Comparison of ENCODE assay signal across 21 cellular contexts in the genomic region with DNA sequence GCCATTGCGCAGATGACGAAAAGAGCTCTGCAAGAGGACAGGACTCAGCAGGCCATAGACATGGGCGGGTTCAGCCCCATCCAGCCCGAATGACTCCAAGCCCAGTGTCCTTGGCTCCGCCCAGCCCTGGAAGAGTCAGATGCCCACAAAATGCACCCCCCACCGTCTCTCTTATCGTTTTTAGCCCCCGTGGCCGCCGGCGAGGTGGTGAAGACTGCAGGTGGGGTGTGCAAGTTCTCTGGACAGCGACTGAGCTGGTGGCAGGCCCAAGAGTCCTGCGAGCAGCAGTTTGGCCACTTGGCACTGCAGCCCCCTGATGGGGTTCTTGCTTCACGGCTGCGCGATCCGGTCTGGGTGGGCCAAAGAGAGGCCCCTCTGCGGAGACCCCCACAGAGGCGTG. TPM values are rescaled to one million over a fixed set of nuclear protein-coding genes. Genes with fewer than 3 reads are reported as not detected.
DNase-seq lines count a peak whose midpoint lies in the region; ATAC-seq, FAIRE-seq and TF ChIP-seq lines count a peak whose summit lies in the region.
"Had no signal": no experiment of that assay in that cellular context is flagged by ENCODE, and none has a peak within 500 bp of the region (broad histone marks: within the 10 kb centered on the region; RNA-seq: fewer than 3 reads in every experiment).

No MANE protein-coding gene starts in this region.

- H3K14ac ChIP-seq in neuronal stem cell (ENCODE audit: low read length) = no peak overlapping the region

- no peak overlapping the region for H4K91ac ChIP-seq in neuronal stem cell (ENCODE audit: low read depth, low read length, poor library complexity)

- H3K79me1 ChIP-seq in neuronal stem cell (ENCODE audit: low read depth, low read length) = peaks cover 1% of the 10 kb centered on the region

- H3K4me2 ChIP-seq in GM23338 (no peak overlapping the region), K562 (ENCODE audit: insufficient read depth, low read length) (no peak overlapping the region), neuronal stem cell (ENCODE audit: insufficient read depth, low read length, poor library complexity, severe bottlenecking) (no peak overlapping the region), OCI-LY7 (ENCODE audit: low read length) (no peak overlapping the region)

- H3K79me2 ChIP-seq in GM23338 (replicated peaks; ENCODE audit: insufficient read depth) = no peaks in the 10 kb centered on the region
- H3K79me2 ChIP-seq in K562 (ENCODE audit: control insufficient read depth, insufficient read depth, low read length) = no peaks in the 10 kb centered on the region
- H3K79me2 ChIP-seq in OCI-LY7 (ENCODE audit: insufficient read depth, low read depth, low read length) = no peaks in the 10 kb centered on the region

- BruUV-seq in K562 (replicated peaks; lab: Mats Ljungman, UMichigan) (no TSS peak), OCI-LY7 (replicated peaks; lab: Mats Ljungman, UMichigan) (no TSS peak)

- no peak overlapping the region for H3K27ac Mint-ChIP-seq in GM23338

- no peak for TF ChIP-seq POLR2A in K562 (conservative IDR thresholded peaks at IDR 0.05)

- no peak for FAIRE-seq in K562 (lab: Jason Lieb, UNC)
- FAIRE-seq: A549, GM19239, HepG2 had no signal

- no peak overlapping the region for H3K18ac ChIP-seq in neuronal stem cell (ENCODE audit: low read length)

- intact Hi-C loops in K562 (cut with micrococcal nuclease) (no loop called here), OCI-LY7 (cut with micrococcal nuclease; ENCODE audit: unreplicated experiment) (no loop called here)

- no peak overlapping the region for H3K4ac ChIP-seq in neuronal stem cell (ENCODE audit: low read length)

- H3K9me1 ChIP-seq in K562 (ENCODE audit: control insufficient read depth, insufficient read depth, low read length) = no peaks in the 10 kb centered on the region

- H3K4me1 ChIP-seq in GM23338 (ENCODE audit: insufficient read depth) (0 out of 2 replicates have a peak, but pooled peaks cover 8% of the 10 kb centered on the region), K562 (replicated peaks in 1 of 2; ENCODE audit: control insufficient read depth in 2 of 2, insufficient read depth in 2 of 2, low read length in 2 of 2) (peaks cover 8 to 46% of the 10 kb centered on the region in 2 experiments), neuronal stem cell (ENCODE audit: control insufficient read depth in 2 of 2, insufficient read depth in 1 of 2, low read depth in 1 of 2, low read length in 2 of 2) (peaks cover 10 to 11% of the 10 kb centered on the region in 2 donors), OCI-LY7 (ENCODE audit: insufficient read depth, low read length, poor library complexity, severe bottlenecking) (no peaks in the 10 kb centered on the region)

- H2AK5ac ChIP-seq in neuronal stem cell (ENCODE audit: low read depth, low read length) = peak overlapping the region; percentile 67

- H3K9me2 ChIP-seq in GM23338 (ENCODE audit: insufficient read depth) (no peaks in the 10 kb centered on the region), OCI-LY7 (ENCODE audit: insufficient read depth, low read length) (no peaks in the 10 kb centered on the region)

- no peak overlapping the region for H2BK120ac ChIP-seq in neuronal stem cell (ENCODE audit: low read depth, low read length)

- peak; percentile 48 for DNase-seq in 8988T
- no peak for DNase-seq in GM23338 (ENCODE audit: low spot score)
- DNase-seq in K562 (ENCODE audit: extremely low read depth in 1 of 4, low spot score in 3 of 4) = peak in 1 of 4 experiments; percentile 33
- no peak for DNase-seq in neuronal stem cell (ENCODE audit: low spot score)
- no peak for DNase-seq in OCI-LY7 (ENCODE audit: low spot score)
- no peak for DNase-seq in COR-L47 (lab: John Stamatoyannopoulos, UW)
- DNase-seq: C1 segment of cervical spinal cord, DMS153, NCI-H1048, NCI-H1436 treated with DMSO at 0.1 percent for 48 hours, NCI-H2029 treated with DMSO at 0.1 percent for 48 hours, NCI-H82 had no signal

- no peak overlapping the region for H2BK5ac ChIP-seq in neuronal stem cell (ENCODE audit: low read length)

- H2BK15ac ChIP-seq in neuronal stem cell (ENCODE audit: low read length) = no peak overlapping the region

- H3K4me3 ChIP-seq in GM23338 (no peak overlapping the region), K562 (no peak overlapping the region), neuronal stem cell (ENCODE audit: low read length in 2 of 2) (no peak overlapping the region), OCI-LY7 (ENCODE audit: low read depth, low read length, poor library complexity, severe bottlenecking) (no peak overlapping the region)

- TF ChIP-seq RAD21 in K562 (CRISPR knock-in tag; conservative IDR thresholded peaks at IDR 0.05 in 1 of 2, IDR thresholded peaks at IDR 0.05 in 1 of 2) = no peak

- H2BK12ac ChIP-seq in neuronal stem cell (ENCODE audit: low read length) = peak overlapping the region; percentile 14

- TF ChIP-seq CTCF in GM23338 (conservative IDR thresholded peaks at IDR 0.05; ENCODE audit: low read depth in 2 of 2) (no peak), K562 (IDR thresholded peaks at IDR 0.05 in 2 of 3, conservative IDR thresholded peaks at IDR 0.05 in 1 of 3; ENCODE audit: insufficient read depth in 2 of 3, low read depth in 1 of 3, low read length in 3 of 3) (no peak), OCI-LY7 (conservative IDR thresholded peaks at IDR 0.05; ENCODE audit: low read length) (no peak)

- POLR2A ChIA-PET in K562 (lab: Yijun Ruan, JAX) (interaction anchor here (0.9 kb wide), 1 partner anchor 13 kb away, joined by 4 read pairs; no protein-coding TSS in a partner anchor), OCI-LY7 (lab: Charles Lee) (no interaction called here)

- H2AFZ ChIP-seq in GM23338 = no peak overlapping the region
- H2AFZ ChIP-seq in K562 (ENCODE audit: low read depth, low read length) = no peak overlapping the region
- no peak overlapping the region for H2AFZ ChIP-seq in neuronal stem cell (ENCODE audit: low read length)
- no peak overlapping the region for H2AFZ ChIP-seq in OCI-LY7 (ENCODE audit: low read length)

- CTCF ChIA-PET in K562 (lab: Yijun Ruan, JAX; ENCODE audit: low intra/inter-chr PET ratio) = no interaction called here
- CTCF ChIA-PET in OCI-LY7 (lab: Charles Lee; ENCODE audit: unreplicated experiment) = no interaction called here

- ATAC-seq in GM23338 = no peak
- peak; percentile 13; the same call in 2 of the 3 replicates for ATAC-seq in K562
- ATAC-seq in HG02840 (IDR thresholded peaks at IDR 0.05; ENCODE audit: low FRiP score, unreplicated experiment) = no peak
- ATAC-seq in GM21737 (IDR thresholded peaks at IDR 0.05; ENCODE audit: unreplicated experiment) = no peak
- ATAC-seq: A549, HepG2, Panc1, Right ventricle myocardium inferior had no signal

- in situ Hi-C loops in K562 (cut with MboI) = no loop called here

- no peaks in the 10 kb centered on the region for H3K36me3 Mint-ChIP-seq in GM23338 (ENCODE audit: low read depth)

- H3K9ac ChIP-seq in K562 (ENCODE audit: insufficient read depth in 1 of 2, low read depth in 2 of 2, low read length in 2 of 2) = no peak overlapping the region
- no peak overlapping the region for H3K9ac ChIP-seq in neuronal stem cell (ENCODE audit: low read depth, low read length, poor library complexity)

- no peak overlapping the region for H3K23ac ChIP-seq in neuronal stem cell (ENCODE audit: low read depth, low read length, poor library complexity)

- H3F3A ChIP-seq in GM23338 (replicated peaks; ENCODE audit: low read depth) = 0 out of 2 replicates have a peak, but pooled peaks cover 9% of the 10 kb centered on the region

- H4K20me1 ChIP-seq in GM23338 (replicated peaks; ENCODE audit: insufficient read depth) = no peaks in the 10 kb centered on the region
- H4K20me1 ChIP-seq in K562 (replicated peaks; ENCODE audit: control insufficient read depth, insufficient read depth, low read length) = peaks cover 33% of the 10 kb centered on the region
- H4K20me1 ChIP-seq in OCI-LY7 (ENCODE audit: insufficient read depth, low read length) = no peaks in the 10 kb centered on the region

- H3K36me3 ChIP-seq in GM23338 (ENCODE audit: insufficient read depth) = no peaks in the 10 kb centered on the region
- no peaks in the 10 kb centered on the region for H3K36me3 ChIP-seq in K562 (ENCODE audit: control insufficient read depth, insufficient read depth, low read length)
- no peaks in the 10 kb centered on the region for H3K36me3 ChIP-seq in neuronal stem cell (replicated peaks in 1 of 2; ENCODE audit: control insufficient read depth in 2 of 2, insufficient read depth in 2 of 2, low read length in 2 of 2)
- H3K36me3 ChIP-seq in OCI-LY7 (ENCODE audit: insufficient read depth, low read length) = no peaks in the 10 kb centered on the region

- H3K27ac ChIP-seq in GM23338 (ENCODE audit: low read depth) = no peak overlapping the region
- H3K27ac ChIP-seq in K562 (ENCODE audit: extremely low read depth, low read depth, low read length) = no peak overlapping the region
- H3K27ac ChIP-seq in neuronal stem cell (replicated peaks; ENCODE audit: low read length) = no peak overlapping the region
- H3K27ac ChIP-seq in OCI-LY7 (ENCODE audit: low read depth, low read length, poor library complexity, severe bottlenecking) = no peak overlapping the region

- WGBS in K562 (ENCODE audit: insufficient coverage, low coverage, missing lambda C conversion rate) = 16% methylated on average over 19 of the region's 19 CpGs
- no CpG with 5 or more reads among the region's 19 CpGs for WGBS in neuronal stem cell (ENCODE audit: extremely low coverage in 2 of 2, insufficient read length in 2 of 2, insufficient replicate concordance in 1 of 2), 2 donors

- H3K27me3 ChIP-seq in GM23338 (ENCODE audit: insufficient read depth) (peaks cover 27% of the 10 kb centered on the region), K562 (ENCODE audit: control insufficient read depth in 2 of 2, insufficient read depth in 2 of 2, low read length in 2 of 2) (peaks cover 5 to 24% of the 10 kb centered on the region in 2 experiments; a peak in 3 of 5 replicates), neuronal stem cell (ENCODE audit: control insufficient read depth in 3 of 3, insufficient read depth in 3 of 3, low read depth in 1 of 3, low read length in 3 of 3) (peaks cover 4 to 80% (median 34%) of the 10 kb centered on the region in 3 experiments)

- H3K9me3 ChIP-seq in K562 (replicated peaks; ENCODE audit: control insufficient read depth, insufficient read depth, low read depth, low read length) = no peaks in the 10 kb centered on the region
- peaks cover 0 to 4% of the 10 kb centered on the region in 2 donors for H3K9me3 ChIP-seq in neuronal stem cell (replicated peaks in 1 of 2; ENCODE audit: control insufficient read depth in 2 of 2, insufficient read depth in 1 of 2, low read depth in 1 of 2, low read length in 2 of 2)
- no peaks in the 10 kb centered on the region for H3K9me3 ChIP-seq in OCI-LY7 (ENCODE audit: low read length)
- H3K9me3 ChIP-seq: A549 had no signal

- no peaks in the 10 kb centered on the region for H3K9me3 Mint-ChIP-seq in GM23338

- TF ChIP-seq EP300 in K562 (IDR thresholded peaks at IDR 0.05; ENCODE audit: low read length) = no peak

- H3K27me3 Mint-ChIP-seq in GM23338 (ENCODE audit: insufficient read depth, low read depth, poor library complexity) = peaks cover 33% of the 10 kb centered on the region

- no peak overlapping the region for H4K8ac ChIP-seq in neuronal stem cell (ENCODE audit: low read depth, low read length)

- peak overlapping the region; percentile 43; the same call in 2 of the 3 replicates for H3K4me3 Mint-ChIP-seq in GM23338

- H3K4me1 Mint-ChIP-seq in GM23338 = peaks cover 17% of the 10 kb centered on the region

RNA-seq across cellular contexts. Expression of a gene that starts 2.1 kb away (rescaled TPM):
- 0.45 TPM in 1 of 2 replicates, not detected in the other for total RNA-seq in GM23338 (2014; rRNA removed; shearing (Covaris generic))
- polyA plus RNA-seq in GM23338 (2016; fragmentation: Nextera tagmentation; extraction: Ambion mirVana) = 0.78 and 0.89 TPM in 2 replicates
- total RNA-seq in K562 (2011; cell fraction: chromatin; rRNA removed; ENCODE audit: low replicate concordance) = not detected in 2 replicates
- 0.17 TPM in 1 of 2 replicates, not detected in the other for total RNA-seq in K562 (2011; cell fraction: nucleolus; rRNA removed)
- not detected in 2 replicates for total RNA-seq in K562 (2011; cell fraction: nucleoplasm; rRNA removed)
- total RNA-seq in K562 (2014; rRNA removed) = not detected in 2 replicates
- total RNA-seq in K562 (2014; rRNA removed; fragmentation: Illumina TruSeq; extraction: Trizol) = not detected in 2 replicates
- total RNA-seq in K562 (2015; rRNA removed; fragmentation: Illumina TruSeq; extraction: Trizol) = not detected in 2 replicates
- not detected in 2 replicates for total RNA-seq in K562 (2021)
- polyA plus RNA-seq in K562 (2011; rRNA removed) = not detected in 2 replicates
- polyA plus RNA-seq in K562 (2011; cell fraction: cytosol; rRNA removed) = not detected in 2 replicates
- 0.28 TPM in 1 of 2 replicates, not detected in the other for polyA plus RNA-seq in K562 (2011; cell fraction: nucleus; rRNA removed)
- polyA plus RNA-seq in K562 (2012) = not detected in 2 replicates
- polyA plus RNA-seq in K562 (2014; fragmentation: Illumina TruSeq; extraction: Trizol) = not detected in 2 replicates
- not detected for polyA plus RNA-seq in K562 (2014; fragmentation: Nextera tagmentation; extraction: Ambion mirVana)
- not detected in 2 replicates for polyA plus RNA-seq in K562 (2014; rRNA removed)
- not detected in 2 replicates for polyA minus RNA-seq in K562 (2011; rRNA and poly(A)+ RNA removed)
- not detected in 2 replicates for polyA minus RNA-seq in K562 (2011; cell fraction: cytosol; rRNA and poly(A)+ RNA removed)
- polyA minus RNA-seq in K562 (2011; cell fraction: nucleus; rRNA and poly(A)+ RNA removed) = not detected in 2 replicates
- 0.54 TPM for polyA plus RNA-seq in neuronal stem cell (2013, experiment 1 of 2)
- 0.58 TPM for polyA plus RNA-seq in neuronal stem cell (2013, experiment 2 of 2)
- total RNA-seq in OCI-LY7 (2014; rRNA removed; shearing (Covaris generic)) = not detected in 2 replicates
- total RNA-seq in OCI-LY7 (2022) = not detected in 2 replicates
- total RNA-seq: HepG2, MCF 10A, NCI-H460, Right ventricle myocardium inferior had no signal
- polyA plus RNA-seq: A549, HepG2 had no signal

RNA-seq across cellular contexts. Expression of a gene that starts 37.1 kb away (rescaled TPM):
- 255 and 364 TPM in 2 replicates for total RNA-seq in GM23338 (2014; rRNA removed; shearing (Covaris generic))
- polyA plus RNA-seq in GM23338 (2016; fragmentation: Nextera tagmentation; extraction: Ambion mirVana) (238 and 268 TPM in 2 replicates), K562 (2011; rRNA removed) (544 and 662 TPM in 2 replicates), K562 (2014; fragmentation: Illumina TruSeq; extraction: Trizol) (368 and 407 TPM in 2 replicates), K562 (2014; fragmentation: Nextera tagmentation; extraction: Ambion mirVana) (100 to 1,000 TPM; 940 to 978 TPM), K562 (2014; rRNA removed) (429 and 463 TPM in 2 replicates)
- total RNA-seq in K562 (2011; cell fraction: chromatin; rRNA removed; ENCODE audit: low replicate concordance) = 105 and 110 TPM in 2 replicates
- 103 and 112 TPM in 2 replicates for total RNA-seq in K562 (2011; cell fraction: nucleolus; rRNA removed)
- 100 and 107 TPM in 2 replicates for total RNA-seq in K562 (2011; cell fraction: nucleoplasm; rRNA removed)
- total RNA-seq in K562 (2014; rRNA removed) (364 and 393 TPM in 2 replicates), K562 (2014; rRNA removed; fragmentation: Illumina TruSeq; extraction: Trizol) (404 and 414 TPM in 2 replicates), K562 (2015; rRNA removed; fragmentation: Illumina TruSeq; extraction: Trizol) (327 and 358 TPM in 2 replicates), K562 (2021) (321 and 326 TPM in 2 replicates), OCI-LY7 (2022) (159 and 164 TPM in 2 replicates)
- 461 and 577 TPM in 2 replicates for polyA plus RNA-seq in K562 (2011; cell fraction: cytosol; rRNA removed)
- 113 and 195 TPM in 2 replicates for polyA plus RNA-seq in K562 (2011; cell fraction: nucleus; rRNA removed)
- 238 and 428 TPM in 2 replicates for polyA plus RNA-seq in K562 (2012)
- polyA minus RNA-seq in K562 (2011; rRNA and poly(A)+ RNA removed) = 408 and 504 TPM in 2 replicates
- polyA minus RNA-seq in K562 (2011; cell fraction: cytosol; rRNA and poly(A)+ RNA removed) = 113 and 154 TPM in 2 replicates
- 48.2 and 82.0 TPM in 2 replicates for polyA minus RNA-seq in K562 (2011; cell fraction: nucleus; rRNA and poly(A)+ RNA removed)
- 189 TPM for polyA plus RNA-seq in neuronal stem cell (2013, experiment 1 of 2)
- polyA plus RNA-seq in neuronal stem cell (2013, experiment 2 of 2) = 189 TPM
- total RNA-seq in OCI-LY7 (2014; rRNA removed; shearing (Covaris generic)) = 186 and 204 TPM in 2 replicates

RNA-seq across cellular contexts. Expression of a gene that starts 54.9 kb away (rescaled TPM):
- 0.21 and 5.7 TPM in 2 replicates for total RNA-seq in GM23338 (2014; rRNA removed; shearing (Covaris generic))
- not detected in 2 replicates for polyA plus RNA-seq in GM23338 (2016; fragmentation: Nextera tagmentation; extraction: Ambion mirVana)
- total RNA-seq in K562 (2011; cell fraction: chromatin; rRNA removed; ENCODE audit: low replicate concordance) = 0.65 TPM in 1 of 2 replicates, not detected in the other
- not detected in 2 replicates for total RNA-seq in K562 (2011; cell fraction: nucleolus; rRNA removed)
- total RNA-seq in K562 (2011; cell fraction: nucleoplasm; rRNA removed) = 0.15 TPM in 1 of 2 replicates, not detected in the other
- 0.32 TPM in 1 of 2 replicates, not detected in the other for total RNA-seq in K562 (2014; rRNA removed)
- not detected in 2 replicates for total RNA-seq in K562 (2014; rRNA removed; fragmentation: Illumina TruSeq; extraction: Trizol)
- total RNA-seq in K562 (2015; rRNA removed; fragmentation: Illumina TruSeq; extraction: Trizol) = not detected in 2 replicates
- 0.20 and 0.40 TPM in 2 replicates for total RNA-seq in K562 (2021)
- polyA plus RNA-seq in K562 (2011; rRNA removed) = 0.11 TPM in 1 of 2 replicates, not detected in the other
- 0.49 TPM in 1 of 2 replicates, not detected in the other for polyA plus RNA-seq in K562 (2011; cell fraction: cytosol; rRNA removed)
- 0.26 TPM in 1 of 2 replicates, not detected in the other for polyA plus RNA-seq in K562 (2011; cell fraction: nucleus; rRNA removed)
- not detected in 2 replicates for polyA plus RNA-seq in K562 (2012)
- polyA plus RNA-seq in K562 (2014; fragmentation: Illumina TruSeq; extraction: Trizol) = not detected in 2 replicates
- not detected for polyA plus RNA-seq in K562 (2014; fragmentation: Nextera tagmentation; extraction: Ambion mirVana)
- not detected in 2 replicates for polyA plus RNA-seq in K562 (2014; rRNA removed)
- polyA minus RNA-seq in K562 (2011; rRNA and poly(A)+ RNA removed) = not detected in 2 replicates
- not detected in 2 replicates for polyA minus RNA-seq in K562 (2011; cell fraction: cytosol; rRNA and poly(A)+ RNA removed)
- polyA minus RNA-seq in K562 (2011; cell fraction: nucleus; rRNA and poly(A)+ RNA removed) = 0.27 TPM in 1 of 2 replicates, not detected in the other
- 0.33 TPM for polyA plus RNA-seq in neuronal stem cell (2013, experiment 1 of 2)
- polyA plus RNA-seq in neuronal stem cell (2013, experiment 2 of 2) = 0.30 TPM
- total RNA-seq in OCI-LY7 (2014; rRNA removed; shearing (Covaris generic)) = not detected in 2 replicates
- total RNA-seq in OCI-LY7 (2022) = not detected in 2 replicates
- total RNA-seq: MCF 10A, NCI-H460, Right ventricle myocardium inferior had no signal
- polyA plus RNA-seq: A549 had no signal
